In genomic region chr21:32889596-32889995, GRCh38 we compare ENCODE assay signal across 13 cellular contexts.
"Had no signal": no experiment of that assay in that cellular context is flagged by ENCODE, and none has a peak within 500 bp of the region (broad histone marks: within the 10 kb centered on the region; RNA-seq: fewer than 3 reads in every experiment).

No MANE protein-coding gene starts in this region.

- ATAC-seq: activated naive CD8-positive, alpha-beta T cell treated with anti-CD3 and anti-CD28 coated beads, Interleukin-2, amount 50 U/mL, for 24 hours; T-cell had no signal

- DNase-seq: activated CD4-positive, alpha-beta memory T cell treated with anti-CD3 and anti-CD28 coated beads, Interleukin-2, amount 10 ng/mL, durations not matched to agents 7 days and 5 days; activated naive CD8-positive, alpha-beta T cell treated with anti-CD3 and anti-CD28 coated beads, Interleukin-2, amount 50 U/mL, for 24 hours; activated T-cell treated with anti-CD3 and anti-CD28 coated beads, Interleukin-2, amount 50 U/mL, for 48 hours; central memory CD4-positive, alpha-beta T cell; effector CD4-positive, alpha-beta T cell; glutamatergic neuron; nephron progenitor cell; stimulated activated CD4-positive, alpha-beta T cell treated with anti-CD3 and anti-CD28 coated beads, Interleukin-2, amount 100 ng/mL, for 48 hours; stimulated activated naive CD4-positive, alpha-beta T cell treated with Interleukin-2 at 50 U/mL for 16 hours; T-cell; T1000 had no signal

- H3K36me3 ChIP-seq: suprapubic skin had no signal

- H3K4me1 ChIP-seq: suprapubic skin had no signal

- H3K9me3 ChIP-seq: suprapubic skin had no signal

- H3K4me3 ChIP-seq: coronary artery, suprapubic skin had no signal

- H3K27ac ChIP-seq: coronary artery, suprapubic skin had no signal
